9 cellular contexts compared by ENCODE assay signal in the genomic region with DNA sequence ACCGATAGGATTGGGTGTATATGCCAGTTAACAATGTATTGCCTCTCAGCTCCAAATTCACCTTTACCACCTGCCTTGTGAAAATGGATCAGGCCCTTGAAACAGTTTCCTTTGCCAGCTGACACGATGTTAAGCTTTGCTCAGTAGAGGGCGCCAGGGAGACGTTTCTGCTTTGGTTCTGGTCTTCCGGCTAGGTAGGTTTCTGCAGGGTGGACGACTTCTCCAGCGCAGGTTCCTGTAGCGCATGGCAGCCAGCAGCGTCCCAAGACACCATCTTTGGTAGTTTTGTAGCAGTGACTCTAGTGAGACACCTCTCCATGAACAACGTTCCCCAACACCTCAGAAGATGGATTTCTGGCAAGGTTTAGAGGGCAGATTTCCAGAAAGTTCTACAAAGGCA. TPM values are rescaled to one million over a fixed set of nuclear protein-coding genes. Genes with fewer than 3 reads are reported as not detected.
DNase-seq lines count a peak whose midpoint lies in the region; FAIRE-seq and TF ChIP-seq lines count a peak whose summit lies in the region.
"Had no signal": no experiment of that assay in that cellular context is flagged by ENCODE, and none has a peak within 500 bp of the region (broad histone marks: within the 10 kb centered on the region; RNA-seq: fewer than 3 reads in every experiment).

No MANE protein-coding gene starts in this region.

- H3K27me3 ChIP-seq in GM23248 (replicated peaks; ENCODE audit: insufficient read depth), result peaks cover 34% of the 10 kb centered on the region
- peaks cover 0 to 13% (median 0%) of the 10 kb centered on the region in 3 donors for H3K27me3 ChIP-seq in sigmoid colon
- H3K27me3 ChIP-seq in esophagus squamous epithelium, result peaks cover 0 to 36% (median 0%) of the 10 kb centered on the region in 4 donors

- no peak overlapping the region for H2AFZ ChIP-seq in GM23248

- intact Hi-C loops in kidney (cut with DNase I), result no loop called here
- intact Hi-C loops in sigmoid colon (cut with DNase I), result no loop called here
- intact Hi-C loops in esophagus squamous epithelium (cut with DNase I), result no loop called here

- TF ChIP-seq POLR2A in sigmoid colon (IDR thresholded peaks at IDR 0.05) (no peak), esophagus squamous epithelium (IDR thresholded peaks at IDR 0.05) (no peak)

- no peaks in the 10 kb centered on the region for H3K9me2 ChIP-seq in GM23248 (ENCODE audit: insufficient read depth)

- no peak overlapping the region for H3K4me3 ChIP-seq in GM23248
- H3K4me3 ChIP-seq in kidney (ENCODE audit: low read length in 2 of 2), result no peak overlapping the region
- no peak overlapping the region for H3K4me3 ChIP-seq in sigmoid colon
- H3K4me3 ChIP-seq in esophagus squamous epithelium, result no peak overlapping the region

- peak; percentile 42 for DNase-seq in DMS53 (lab: John Stamatoyannopoulos, UW)
- DNase-seq in DMS53 treated with DMSO at 0.1 percent for 48 hours (lab: John Stamatoyannopoulos, UW; ENCODE audit: unreplicated experiment), result no peak
- DNase-seq in GM23248, result peak; percentile 8
- DNase-seq in UCSD-AML1 (lab: John Stamatoyannopoulos, UW; ENCODE audit: unreplicated experiment), result peak; percentile 12
- no peak for DNase-seq in kidney
- no peak for DNase-seq in sigmoid colon
- DNase-seq in esophagus squamous epithelium (lab: John Stamatoyannopoulos, UW), result no peak
- no peak for DNase-seq in putamen (ENCODE audit: low spot score)
- DNase-seq: NCI-H187 treated with DMSO at 0.1 percent for 48 hours had no signal

- 74 to 77% methylated on average over 10 of the region's 10 CpGs for WGBS in GM23248 (ENCODE audit: low coverage in 1 of 2, low lambda C conversion rate in 2 of 2, missing lambda C conversion rate in 2 of 2), 2 experiments
- 64 to 71% methylated on average over 10 of the region's 10 CpGs for WGBS in sigmoid colon, 2 donors
- 50 to 65% methylated on average over 7 to 10 of the region's 10 CpGs for WGBS in esophagus squamous epithelium, 2 donors

- no peaks in the 10 kb centered on the region for H3K79me2 ChIP-seq in GM23248 (ENCODE audit: insufficient read depth)

- H3K27ac ChIP-seq in GM23248 (no peak overlapping the region), kidney (ENCODE audit: low read depth in 2 of 2, low read length in 2 of 2) (no peak overlapping the region), sigmoid colon (no peak overlapping the region), esophagus squamous epithelium (no peak overlapping the region)

- H4K20me1 ChIP-seq in GM23248 (ENCODE audit: insufficient read depth), result no peaks in the 10 kb centered on the region

- TF ChIP-seq CTCF in kidney (IDR thresholded peaks at IDR 0.05; ENCODE audit: borderline replicate concordance, extremely low read depth, insufficient read depth), result peak; percentile 7
- TF ChIP-seq CTCF in sigmoid colon (IDR thresholded peaks at IDR 0.05), result no peak
- TF ChIP-seq CTCF in esophagus squamous epithelium (IDR thresholded peaks at IDR 0.05), result peak in 2 of 6 experiments; percentile 17 to 22

- TF ChIP-seq EP300 in sigmoid colon (IDR thresholded peaks at IDR 0.05), result no peak

- H3K4me1 ChIP-seq in GM23248 (ENCODE audit: insufficient read depth) (no peaks in the 10 kb centered on the region), kidney (ENCODE audit: control insufficient read depth in 1 of 2, insufficient read depth in 1 of 2, low read depth in 1 of 2, low read length in 2 of 2) (no peaks in the 10 kb centered on the region), sigmoid colon (no peaks in the 10 kb centered on the region), esophagus squamous epithelium (peaks cover 0 to 8% (median 0%) of the 10 kb centered on the region in 3 donors)

- H3K9ac ChIP-seq in GM23248, result no peak overlapping the region
- no peak overlapping the region for H3K9ac ChIP-seq in kidney (ENCODE audit: low read length in 2 of 2)

- in situ Hi-C loops in GM23248 (cut with MboI), result no loop called here

- H3F3A ChIP-seq in GM23248 (ENCODE audit: insufficient read depth), result no peaks in the 10 kb centered on the region

- H3K4me2 ChIP-seq in GM23248 (ENCODE audit: unreplicated experiment), result no peak overlapping the region

- FAIRE-seq in kidney (lab: Jason Lieb, UNC), result no peak

- H3K36me3 ChIP-seq in GM23248 (ENCODE audit: low read depth) (no peaks in the 10 kb centered on the region), kidney (ENCODE audit: control insufficient read depth in 1 of 2, insufficient read depth in 2 of 2, low read length in 2 of 2) (no peaks in the 10 kb centered on the region), sigmoid colon (no peaks in the 10 kb centered on the region), esophagus squamous epithelium (no peaks in the 10 kb centered on the region)

- H3K9me3 ChIP-seq in GM23248 (ENCODE audit: low read depth) (no peaks in the 10 kb centered on the region), kidney (ENCODE audit: control insufficient read depth in 1 of 2, low read length in 2 of 2) (no peaks in the 10 kb centered on the region), sigmoid colon (no peaks in the 10 kb centered on the region), esophagus squamous epithelium (no peaks in the 10 kb centered on the region)

RNA-seq across cellular contexts. Expression of gene SYCE1L, which starts 24.0 kb away (rescaled TPM):
- total RNA-seq in GM23248 (2014; rRNA removed; shearing (Covaris generic)), result not detected in 2 replicates
- polyA plus RNA-seq in GM23248 (2016; fragmentation: Nextera tagmentation; extraction: Ambion mirVana) (not detected in 2 replicates), kidney (ENCODE audit: insufficient read depth, low read depth, low replicate concordance) (7.1 TPM), sigmoid colon (1 to 10 TPM in 2 of 3 donors, under 1 TPM in 1; 0.92 to 4.8 (median 1.2) TPM)
- total RNA-seq in kidney (9.7 TPM), sigmoid colon (1 to 10 TPM in 1 of 4 donors, under 1 TPM in 1, not detected in 2; 0.71 to 2.1 TPM), esophagus squamous epithelium (1 to 10 TPM in 1 of 4 donors, under 1 TPM in 1, not detected in 2; 0.76 to 1.1 TPM)

RNA-seq across cellular contexts. Expression of gene MON1B, which starts 32.2 kb away (rescaled TPM):
- 9.3 and 11.3 TPM in 2 replicates for total RNA-seq in GM23248 (2014; rRNA removed; shearing (Covaris generic))
- polyA plus RNA-seq in GM23248 (2016; fragmentation: Nextera tagmentation; extraction: Ambion mirVana), result 21.4 and 22.8 TPM in 2 replicates
- total RNA-seq in kidney, result 65.6 TPM
- 10.6 TPM for polyA plus RNA-seq in kidney (ENCODE audit: insufficient read depth, low read depth, low replicate concordance)
- total RNA-seq in sigmoid colon, result 10 to 100 TPM; 12.8 to 19.4 (median 13.5) TPM
- 10 to 100 TPM; 12.0 to 38.6 (median 16.6) TPM for polyA plus RNA-seq in sigmoid colon
- total RNA-seq in esophagus squamous epithelium, result 10 to 100 TPM; 11.8 to 25.9 (median 19.0) TPM

Comparison
In these comparisons a context has a peak if more than half of its experiments do, and no peak if none do; other contexts are left out.
1. DNase-seq: peak in DMS53 (single experiment), GM23248 (single experiment) and UCSD-AML1 (single experiment); none in DMS53 treated with DMSO at 0.1 percent for 48 hours (single experiment), kidney (single experiment), sigmoid colon (single experiment), esophagus squamous epithelium (single experiment) and putamen (single experiment).